9 cellular contexts compared by ENCODE assay signal in genomic region chr14:55430024-55430690, GRCh38. TPM values are rescaled to one million over a fixed set of nuclear protein-coding genes. Genes with fewer than 3 reads are reported as not detected.
A peak's percentile ranks its signal among the peaks of the same experiment; 100 is the strongest.
DNase-seq lines count a peak whose midpoint lies in the region; ATAC-seq and TF ChIP-seq lines count a peak whose summit lies in the region.
"Had no signal": no experiment of that assay in that cellular context is flagged by ENCODE, and none has a peak within 500 bp of the region (broad histone marks: within the 10 kb centered on the region; RNA-seq: fewer than 3 reads in every experiment).

No MANE protein-coding gene starts in this region.

- H3K27me3 ChIP-seq in GM06990 (replicated peaks; ENCODE audit: control insufficient read depth, insufficient read depth, low read length) (no peaks in the 10 kb centered on the region), gastrocnemius medialis (no peaks in the 10 kb centered on the region)

- H3K27ac ChIP-seq in gastrocnemius medialis, result peak overlapping the region in 1 of 4 donors; percentile 2
- H3K27ac ChIP-seq: neutrophil had no signal

- TF ChIP-seq POLR2A in gastrocnemius medialis (IDR thresholded peaks at IDR 0.05), result no peak

- H3K9me3 ChIP-seq in gastrocnemius medialis, result no peaks in the 10 kb centered on the region
- H3K9me3 ChIP-seq: neutrophil had no signal

- H3K27me3 Mint-ChIP-seq in activated CD8-positive, alpha-beta T cell treated with anti-CD3 and anti-CD28 coated beads for 36 hours, result no peaks in the 10 kb centered on the region

- intact Hi-C loops in activated CD8-positive, alpha-beta T cell treated with anti-CD3 and anti-CD28 coated beads for 36 hours (cut with micrococcal nuclease), result loop anchor here (2.0 kb wide), 1 partner anchor 217 kb away; no protein-coding TSS in a partner anchor
- intact Hi-C loops in gastrocnemius medialis (cut with DNase I; ENCODE audit: low total_unique reads), result loop anchor here (1.0 to 5.0 kb wide), 3 partner anchors 78 to 217 kb away; partner anchors contain the start of gene FBXO34

- peak; percentile 44 for TF ChIP-seq CTCF in AG04449 (IDR thresholded peaks at IDR 0.05; ENCODE audit: insufficient read depth, low read length, missing control alignments)
- peak; percentile 32 for TF ChIP-seq CTCF in GM06990 (IDR thresholded peaks at IDR 0.05; ENCODE audit: insufficient read depth, low read length, poor library complexity, severe bottlenecking)
- peak; percentile 76 for TF ChIP-seq CTCF in activated CD8-positive, alpha-beta T cell treated with anti-CD3 and anti-CD28 coated beads for 36 hours (IDR thresholded peaks at IDR 0.05)
- peak; percentile 56 for TF ChIP-seq CTCF in fibroblast of villous mesenchyme (IDR thresholded peaks at IDR 0.05; ENCODE audit: insufficient read depth, low read depth, low read length)
- peak; percentile 18 to 62 (median 51) for TF ChIP-seq CTCF in gastrocnemius medialis (IDR thresholded peaks at IDR 0.05 in 4 of 5, conservative IDR thresholded peaks at IDR 0.05 in 1 of 5)

- H3K36me3 ChIP-seq in GM06990 (ENCODE audit: control insufficient read depth, insufficient read depth, low read length) (no peaks in the 10 kb centered on the region), gastrocnemius medialis (no peaks in the 10 kb centered on the region)
- H3K36me3 ChIP-seq: neutrophil had no signal

- CTCF ChIA-PET in AG04449 (lab: Yijun Ruan, JAX), result interaction anchor here (0.6 to 11.0 kb wide), 14 partner anchors 13 to 1031 kb away, joined by 3 to 124 read pairs (median 3); partner anchors contain the start of gene FBXO34
- CTCF ChIA-PET in activated CD8-positive, alpha-beta T cell treated with anti-CD3 and anti-CD28 coated beads for 36 hours (lab: Charles Lee), result interaction anchor here (1.3 to 8.6 kb wide), 4 partner anchors 16 to 217 kb away, joined by 4 to 66 read pairs (median 17); no protein-coding TSS in a partner anchor

- in situ Hi-C loops in gastrocnemius medialis (cut with MboI; ENCODE audit: low sequenced_read_pairs in 4 of 4), result loop anchor here (5.0 to 25.0 kb wide), 5 partner anchors 175 to 1057 kb away; no protein-coding TSS in a partner anchor

- peak overlapping the region; percentile 51 for H3K27ac Mint-ChIP-seq in activated CD8-positive, alpha-beta T cell treated with anti-CD3 and anti-CD28 coated beads for 36 hours

- H3K4me1 Mint-ChIP-seq in activated CD8-positive, alpha-beta T cell treated with anti-CD3 and anti-CD28 coated beads for 36 hours (ENCODE audit: low read depth), result peaks cover 23% of the 10 kb centered on the region

- H3K4me3 Mint-ChIP-seq in activated CD8-positive, alpha-beta T cell treated with anti-CD3 and anti-CD28 coated beads for 36 hours, result no peak overlapping the region

- H3K4me3 ChIP-seq in AG04449 (ENCODE audit: low read depth, low read length), result no peak overlapping the region
- H3K4me3 ChIP-seq in GM06990 (replicated peaks; ENCODE audit: low read depth, low read length), result no peak overlapping the region
- no peak overlapping the region for H3K4me3 ChIP-seq in fibroblast of villous mesenchyme (ENCODE audit: low read depth, low read length)
- no peak overlapping the region for H3K4me3 ChIP-seq in gastrocnemius medialis

- no peaks in the 10 kb centered on the region for H3K36me3 Mint-ChIP-seq in activated CD8-positive, alpha-beta T cell treated with anti-CD3 and anti-CD28 coated beads for 36 hours (ENCODE audit: low read depth)

- no peaks in the 10 kb centered on the region for H3K9me3 Mint-ChIP-seq in activated CD8-positive, alpha-beta T cell treated with anti-CD3 and anti-CD28 coated beads for 36 hours

- POLR2A ChIA-PET in AG04449 (lab: Yijun Ruan, JAX), result no interaction called here
- POLR2A ChIA-PET in activated CD8-positive, alpha-beta T cell treated with anti-CD3 and anti-CD28 coated beads for 36 hours (lab: Charles Lee), result no interaction called here

- ATAC-seq in HG03354 (IDR thresholded peaks at IDR 0.05; ENCODE audit: poor library complexity, severe bottlenecking, unreplicated experiment) (peak; percentile 68), gastrocnemius medialis (peak; percentile 95 to 96)
- ATAC-seq in activated CD8-positive, alpha-beta T cell treated with anti-CD3 and anti-CD28 coated beads for 36 hours, result peak; percentile 92

- no peaks in the 10 kb centered on the region for H3K4me1 ChIP-seq in gastrocnemius medialis

- DNase-seq in AG04449 (ENCODE audit: low read depth, low spot score) (no peak), GM06990 (ENCODE audit: extremely low read depth, insufficient read length) (peak; percentile 22), NCI-H526 (lab: John Stamatoyannopoulos, UW) (peak; percentile 59 to 75), fibroblast of villous mesenchyme (ENCODE audit: low read depth) (peak; percentile 85), gastrocnemius medialis (peak in 1 of 2 donors; percentile 20), OCI-M2 (lab: John Stamatoyannopoulos, UW; ENCODE audit: unreplicated experiment) (no peak)
- peak; percentile 65 for DNase-seq in activated CD8-positive, alpha-beta T cell treated with anti-CD3 and anti-CD28 coated beads for 36 hours

RNA-seq across cellular contexts. Expression of gene TBPL2, which starts 10.3 kb away (rescaled TPM):
- not detected for total RNA-seq in activated CD8-positive, alpha-beta T cell treated with anti-CD3 and anti-CD28 coated beads for 36 hours
- not detected in 2 replicates for total RNA-seq in fibroblast of villous mesenchyme
- not detected for total RNA-seq in gastrocnemius medialis

RNA-seq across cellular contexts. Expression of gene ATG14, which starts 18.5 kb away (rescaled TPM):
- 1 to 10 TPM; 5.1 to 5.5 TPM for total RNA-seq in activated CD8-positive, alpha-beta T cell treated with anti-CD3 and anti-CD28 coated beads for 36 hours
- total RNA-seq in fibroblast of villous mesenchyme (14.5 and 14.7 TPM in 2 replicates), gastrocnemius medialis (10 to 100 TPM; 12.6 to 20.0 (median 15.6) TPM)

Comparison
In these comparisons a context has a peak if more than half of its experiments do, and no peak if none do; other contexts are left out.
1. DNase-seq: peak in GM06990 (single experiment), NCI-H526 (2 of 2), activated CD8-positive, alpha-beta T cell treated with anti-CD3 and anti-CD28 coated beads for 36 hours (single experiment) and fibroblast of villous mesenchyme (single experiment); none in AG04449 (single experiment) and OCI-M2 (single experiment).
2. Peak in every context shown above with its lines, with median percentiles within 50 percentile points of each other: CTCF ChIP-seq and ATAC-seq.